In genomic region chr10:49395741-49396665, GRCh38 we compare ENCODE assay signal across 15 cellular contexts. TPM values are rescaled to one million over a fixed set of nuclear protein-coding genes. Genes with fewer than 3 reads are reported as not detected.
DNase-seq lines count a peak whose midpoint lies in the region; ATAC-seq and TF ChIP-seq lines count a peak whose summit lies in the region.
"Had no signal": no experiment of that assay in that cellular context is flagged by ENCODE, and none has a peak within 500 bp of the region (broad histone marks: within the 10 kb centered on the region; RNA-seq: fewer than 3 reads in every experiment).

Gene DRGX, minus strand, starts transcription at chr10:49396089. Its CDS starts 649 bp downstream, at chr10:49395440.

- no peak within 1 kb of the TSS for H3K27ac ChIP-seq in iPS-20b (ENCODE audit: low read length)
- H3K27ac ChIP-seq in brain microvascular endothelial cell: no peak within 1 kb of the TSS
- H3K27ac ChIP-seq: ascending aorta, left lung had no signal

- H3K4me1 ChIP-seq in iPS-20b (ENCODE audit: insufficient read depth, low read length): peaks cover 15% of the 10 kb centered on the region

- peaks cover 78% of the 10 kb centered on the region for H3K27me3 Mint-ChIP-seq in activated T-cell treated with anti-CD3 and anti-CD28 coated beads, Interleukin-2, amount 50 U/mL, for 72 hours (ENCODE audit: low read depth)
- peaks cover 72 to 86% of the 10 kb centered on the region in 2 donors for H3K27me3 Mint-ChIP-seq in stimulated activated naive B cell treated with anti-CD40 and anti-IgM and Interleukin-4, amounts not matched to agents 10 μg/mL and 1 μg/mL and 100 μg/mL, for 72 hours

- H3K4me3 Mint-ChIP-seq in activated T-cell treated with anti-CD3 and anti-CD28 coated beads, Interleukin-2, amount 50 U/mL, for 72 hours: peak within 1 kb of the TSS; percentile 14 to 48
- H3K4me3 Mint-ChIP-seq in stimulated activated naive B cell treated with anti-CD40 and anti-IgM and Interleukin-4, amounts not matched to agents 10 μg/mL and 1 μg/mL and 100 μg/mL, for 72 hours: peak within 1 kb of the TSS; percentile 44 to 51
- H3K4me3 Mint-ChIP-seq: activated T-cell treated with anti-CD3 and anti-CD28 coated beads, Interleukin-2, amount 50 U/mL, for 4 hours had no signal

- DNase-seq in activated T-cell treated with anti-CD3 and anti-CD28 coated beads, Interleukin-2, amount 50 U/mL, for 72 hours: no peak
- DNase-seq in activated T-cell treated with anti-CD3 and anti-CD28 coated beads, Interleukin-2, amount 50 U/mL, for 48 hours: no peak
- peak; percentile 82 for DNase-seq in SK-N-DZ (ENCODE audit: low spot score)
- DNase-seq in stimulated activated naive B cell treated with anti-CD40 and anti-IgM and Interleukin-4, amounts not matched to agents 10 μg/mL and 1 μg/mL and 100 μg/mL, for 72 hours: no peak
- DNase-seq in stimulated activated CD4-positive, alpha-beta T cell treated with anti-CD3 and anti-CD28 coated beads, Interleukin-4, amount 100 ng/mL, for 1 hour: no peak
- no peak for DNase-seq in brain microvascular endothelial cell
- DNase-seq in AML-193 (lab: John Stamatoyannopoulos, UW): no peak
- DNase-seq: activated T-cell treated with anti-CD3 and anti-CD28 coated beads, Interleukin-2, amount 50 U/mL, for 4 hours; effector memory CD4-positive, alpha-beta T cell; left lung; NCI-H1694 treated with DMSO at 0.1 percent for 48 hours; occipital lobe had no signal

- H3K4me3 ChIP-seq in iPS-20b (ENCODE audit: low read length) (peak within 1 kb of the TSS; percentile 66), brain microvascular endothelial cell (ENCODE audit: low read depth, low read length) (no peak within 1 kb of the TSS)
- H3K4me3 ChIP-seq: ascending aorta had no signal

- no peaks in the 10 kb centered on the region for H3K36me3 ChIP-seq in iPS-20b (ENCODE audit: insufficient read depth, low read depth, low read length)
- H3K36me3 ChIP-seq in brain microvascular endothelial cell (replicated peaks): no peaks in the 10 kb centered on the region
- H3K36me3 ChIP-seq: ascending aorta, left lung had no signal

- H3K36me3 Mint-ChIP-seq in activated T-cell treated with anti-CD3 and anti-CD28 coated beads, Interleukin-2, amount 50 U/mL, for 72 hours (ENCODE audit: insufficient read depth in 2 of 2): peaks cover 0 to 2% of the 10 kb centered on the region in 2 donors
- H3K36me3 Mint-ChIP-seq in stimulated activated naive B cell treated with anti-CD40 and anti-IgM and Interleukin-4, amounts not matched to agents 10 μg/mL and 1 μg/mL and 100 μg/mL, for 72 hours: no peaks in the 10 kb centered on the region

- no peaks in the 10 kb centered on the region for H3K9me3 Mint-ChIP-seq in activated T-cell treated with anti-CD3 and anti-CD28 coated beads, Interleukin-2, amount 50 U/mL, for 72 hours
- H3K9me3 Mint-ChIP-seq in stimulated activated naive B cell treated with anti-CD40 and anti-IgM and Interleukin-4, amounts not matched to agents 10 μg/mL and 1 μg/mL and 100 μg/mL, for 72 hours: no peaks in the 10 kb centered on the region
- H3K9me3 Mint-ChIP-seq: activated T-cell treated with anti-CD3 and anti-CD28 coated beads, Interleukin-2, amount 50 U/mL, for 4 hours had no signal

- in situ Hi-C loops in brain microvascular endothelial cell (cut with HindIII; ENCODE audit: low pct_ligation_motif_present, low sequenced_read_pairs): no loop called here

- H3K27me3 ChIP-seq in iPS-20b (ENCODE audit: insufficient read depth, low read length) (peaks cover 100% of the 10 kb centered on the region), brain microvascular endothelial cell (replicated peaks) (peaks cover 85% of the 10 kb centered on the region)

- H3K9me3 ChIP-seq in iPS-20b (ENCODE audit: insufficient read depth, low read depth, low read length): no peaks in the 10 kb centered on the region
- H3K9me3 ChIP-seq: ascending aorta, left lung had no signal

- peaks cover 8% of the 10 kb centered on the region for H3K4me1 Mint-ChIP-seq in activated T-cell treated with anti-CD3 and anti-CD28 coated beads, Interleukin-2, amount 50 U/mL, for 72 hours (ENCODE audit: low read depth)
- peaks cover 8 to 36% of the 10 kb centered on the region in 2 donors for H3K4me1 Mint-ChIP-seq in stimulated activated naive B cell treated with anti-CD40 and anti-IgM and Interleukin-4, amounts not matched to agents 10 μg/mL and 1 μg/mL and 100 μg/mL, for 72 hours

- ATAC-seq in activated T-cell treated with anti-CD3 and anti-CD28 coated beads, Interleukin-2, amount 50 U/mL, for 72 hours (replicated peaks in 1 of 2): no peak
- ATAC-seq in stimulated activated naive B cell treated with anti-CD40 and anti-IgM and Interleukin-4, amounts not matched to agents 10 μg/mL and 1 μg/mL and 100 μg/mL, for 72 hours (replicated peaks): no peak
- ATAC-seq: activated T-cell treated with anti-CD3 and anti-CD28 coated beads, Interleukin-2, amount 50 U/mL, for 4 hours; left lung had no signal

- H3K9ac ChIP-seq in iPS-20b (ENCODE audit: low read depth, low read length): no peak within 1 kb of the TSS

- no peak within 1 kb of the TSS for H3K27ac Mint-ChIP-seq in activated T-cell treated with anti-CD3 and anti-CD28 coated beads, Interleukin-2, amount 50 U/mL, for 72 hours
- peak within 1 kb of the TSS; percentile 75 for H3K27ac Mint-ChIP-seq in stimulated activated naive B cell treated with anti-CD40 and anti-IgM and Interleukin-4, amounts not matched to agents 10 μg/mL and 1 μg/mL and 100 μg/mL, for 72 hours

- TF ChIP-seq CTCF in brain microvascular endothelial cell (IDR thresholded peaks at IDR 0.05; ENCODE audit: low read depth, low read length, missing control alignments): no peak

RNA-seq across cellular contexts. Expression of gene DRGX, which starts in this region (rescaled TPM):
- not detected for total RNA-seq in activated T-cell treated with anti-CD3 and anti-CD28 coated beads, Interleukin-2, amount 50 U/mL, for 72 hours
- polyA plus RNA-seq in SK-N-DZ (2014; cell fraction: cytosol; rRNA removed): 2.2 and 8.5 TPM in 2 replicates
- 1.8 and 2.8 TPM in 2 replicates for polyA plus RNA-seq in SK-N-DZ (2014; cell fraction: nucleus; rRNA removed)
- total RNA-seq: activated T-cell treated with anti-CD3 and anti-CD28 coated beads, Interleukin-2, amount 50 U/mL, for 4 hours; ascending aorta; Daoy; occipital lobe had no signal
